Comparison of ENCODE assay signal across 8 cellular contexts in genomic region chr2:71049704-71050360, GRCh38. TPM values are rescaled to one million over a fixed set of nuclear protein-coding genes. Genes with fewer than 3 reads are reported as not detected.
DNase-seq lines count a peak whose midpoint lies in the region; ATAC-seq, FAIRE-seq and TF ChIP-seq lines count a peak whose summit lies in the region.
"Not testable (repeated sequence)": the region's sequence is repeated elsewhere in the genome, so short reads cannot be mapped to it uniquely, and the experiment has no call there.

No MANE protein-coding gene starts in this region.

- H3K9ac ChIP-seq in PC-3 (ENCODE audit: low read length); keratinocyte (ENCODE audit: control insufficient read depth, extremely low read depth, insufficient read depth, low read length): not testable (repeated sequence)

- dilution Hi-C loops in keratinocyte (cut with MboI; ENCODE audit: extremely low pct_ligation_motif_present, low sequenced_read_pairs) = not testable (repeated sequence)

- not testable (repeated sequence) for H3K9me3 ChIP-seq in PC-3 (ENCODE audit: low read length); keratinocyte (ENCODE audit: control insufficient read depth, low read depth, low read length)

- not testable (repeated sequence) for H3K27ac Mint-ChIP-seq in activated CD4-positive, alpha-beta memory T cell treated with anti-CD3 and anti-CD28 coated beads for 36 hours
- H3K27ac Mint-ChIP-seq in stimulated activated memory B cell treated with anti-CD40 and anti-IgM and Interleukin-4, amounts not matched to agents 10 μg/mL and 1 μg/mL and 100 μg/mL, for 72 hours = peak overlapping the region; percentile 46

- peaks cover 11% of the 10 kb centered on the region for H3K4me1 Mint-ChIP-seq in activated CD4-positive, alpha-beta memory T cell treated with anti-CD3 and anti-CD28 coated beads for 36 hours (ENCODE audit: low read depth)
- H3K4me1 Mint-ChIP-seq in stimulated activated memory B cell treated with anti-CD40 and anti-IgM and Interleukin-4, amounts not matched to agents 10 μg/mL and 1 μg/mL and 100 μg/mL, for 72 hours = peaks cover 12% of the 10 kb centered on the region

- not testable (repeated sequence) for H3K27me3 Mint-ChIP-seq in activated CD4-positive, alpha-beta memory T cell treated with anti-CD3 and anti-CD28 coated beads for 36 hours; stimulated activated memory B cell treated with anti-CD40 and anti-IgM and Interleukin-4, amounts not matched to agents 10 μg/mL and 1 μg/mL and 100 μg/mL, for 72 hours

- H4K20me1 ChIP-seq in PC-3 (ENCODE audit: low read length); keratinocyte (ENCODE audit: control insufficient read depth, extremely low read depth, insufficient read depth, low read length): not testable (repeated sequence)

- H3K4me3 ChIP-seq in GM06990 (replicated peaks; ENCODE audit: low read depth, low read length); keratinocyte (ENCODE audit: control insufficient read depth in 2 of 3, extremely low read depth in 1 of 3, insufficient read depth in 2 of 3, low read depth in 1 of 3, low read length in 3 of 3): not testable (repeated sequence)
- peak overlapping the region; percentile 23; the same call in 1 of the 2 replicates for H3K4me3 ChIP-seq in PC-3 (ENCODE audit: low read length)

- ATAC-seq in PC-3 = peak; percentile 24; the same call in 1 of the 2 replicates
- ATAC-seq in stimulated activated memory B cell treated with anti-CD40 and anti-IgM and Interleukin-4, amounts not matched to agents 10 μg/mL and 1 μg/mL and 100 μg/mL, for 72 hours = peak; percentile 55

- CTCF ChIA-PET in PC-3 (lab: Charles Lee) = interaction anchor here (0.7 kb wide), 1 partner anchor 18 kb away, joined by 3 read pairs; no protein-coding TSS in a partner anchor
- CTCF ChIA-PET in activated CD4-positive, alpha-beta memory T cell treated with anti-CD3 and anti-CD28 coated beads for 36 hours (lab: Charles Lee) = interaction anchor here (0.6 to 1.2 kb wide), 3 partner anchors 21 to 106 kb away, joined by 3 to 4 read pairs (median 4); no protein-coding TSS in a partner anchor

- intact Hi-C loops in PC-3 (cut with micrococcal nuclease) = not testable (repeated sequence)
- intact Hi-C loops in activated CD4-positive, alpha-beta memory T cell treated with anti-CD3 and anti-CD28 coated beads for 36 hours (cut with micrococcal nuclease) = loop anchor here (2.0 kb wide), 1 partner anchor 105 kb away; no protein-coding TSS in a partner anchor

- peak overlapping the region; percentile 75 for H3K27ac ChIP-seq in PC-3 (ENCODE audit: low read length)
- H3K27ac ChIP-seq in keratinocyte (ENCODE audit: control insufficient read depth, insufficient read depth, low read length) = not testable (repeated sequence)

- not testable (repeated sequence) for H3K36me3 ChIP-seq in GM06990 (ENCODE audit: control insufficient read depth, insufficient read depth, low read length); PC-3 (ENCODE audit: low read depth, low read length); keratinocyte (ENCODE audit: control insufficient read depth in 2 of 2, extremely low read depth in 1 of 2, insufficient read depth in 2 of 2, low read length in 2 of 2)

- H3K4me2 ChIP-seq in PC-3 (ENCODE audit: low read length) (peak overlapping the region; percentile 67), keratinocyte (ENCODE audit: control insufficient read depth, extremely low read depth, insufficient read depth, low read depth, low read length) (peak overlapping the region; percentile 42)

- H3K9me3 Mint-ChIP-seq in activated CD4-positive, alpha-beta memory T cell treated with anti-CD3 and anti-CD28 coated beads for 36 hours; stimulated activated memory B cell treated with anti-CD40 and anti-IgM and Interleukin-4, amounts not matched to agents 10 μg/mL and 1 μg/mL and 100 μg/mL, for 72 hours: not testable (repeated sequence)

- BruUV-seq in PC-3 (replicated peaks; lab: Mats Ljungman, UMichigan) = not testable (repeated sequence)

- H3K4me1 ChIP-seq in PC-3 (ENCODE audit: insufficient read depth, low read length) (peaks cover 30% of the 10 kb centered on the region), keratinocyte (ENCODE audit: control insufficient read depth, extremely low read depth, insufficient read depth, low read length) (peaks cover 10% of the 10 kb centered on the region)

- not testable (repeated sequence) for H3K27me3 ChIP-seq in GM06990 (replicated peaks; ENCODE audit: control insufficient read depth, insufficient read depth, low read length); PC-3 (ENCODE audit: low read length); keratinocyte (ENCODE audit: control insufficient read depth, extremely low read depth, insufficient read depth, low read length)

- TF ChIP-seq CTCF in GM06990 (IDR thresholded peaks at IDR 0.05; ENCODE audit: insufficient read depth, low read length, poor library complexity, severe bottlenecking) (peak; percentile 37), PC-3 (conservative IDR thresholded peaks at IDR 0.05; ENCODE audit: low read depth, low read length) (peak; percentile 50; the same call in 1 of the 2 replicates), keratinocyte (optimal IDR thresholded peaks at IDR 0.05 in 1 of 3, IDR thresholded peaks at IDR 0.05 in 1 of 3, conservative IDR thresholded peaks at IDR 0.05 in 1 of 3; ENCODE audit: extremely low read depth in 1 of 3, insufficient read depth in 2 of 3, low read length in 3 of 3) (peak in 2 of 3 experiments; percentile 26 to 40)
- not testable (repeated sequence) for TF ChIP-seq CTCF in GM20000 (IDR thresholded peaks at IDR 0.05; ENCODE audit: extremely low read depth, missing control alignments)

- not testable (repeated sequence) for H3K4me3 Mint-ChIP-seq in activated CD4-positive, alpha-beta memory T cell treated with anti-CD3 and anti-CD28 coated beads for 36 hours; stimulated activated memory B cell treated with anti-CD40 and anti-IgM and Interleukin-4, amounts not matched to agents 10 μg/mL and 1 μg/mL and 100 μg/mL, for 72 hours

- not testable (repeated sequence) for H3K9me2 ChIP-seq in PC-3 (replicated peaks; ENCODE audit: low read length)

- H3K9me1 ChIP-seq in keratinocyte (ENCODE audit: control insufficient read depth, extremely low read depth, insufficient read depth, low read length) = not testable (repeated sequence)

- not testable (repeated sequence) for H3F3A ChIP-seq in PC-3 (ENCODE audit: low read length, unreplicated experiment)

- POLR2A ChIA-PET in PC-3 (lab: Charles Lee; ENCODE audit: unreplicated experiment) = interaction anchor here (0.7 kb wide), 1 partner anchor 19 kb away, joined by 3 read pairs; the partner anchor contains the start of gene NAGK
- POLR2A ChIA-PET in activated CD4-positive, alpha-beta memory T cell treated with anti-CD3 and anti-CD28 coated beads for 36 hours (lab: Charles Lee) = interaction anchor here (0.6 to 1.2 kb wide), 2 partner anchors 16 to 19 kb away, joined by 3 to 9 read pairs; partner anchors contain the start of gene NAGK

- H2AFZ ChIP-seq in PC-3 (ENCODE audit: low read length) = peak overlapping the region; percentile 63
- not testable (repeated sequence) for H2AFZ ChIP-seq in keratinocyte (ENCODE audit: control insufficient read depth, low read length)

- peak; percentile 36 for FAIRE-seq in keratinocyte (lab: Jason Lieb, UNC)

- not testable (repeated sequence) for H3K79me2 ChIP-seq in PC-3 (ENCODE audit: low read length); keratinocyte (ENCODE audit: control insufficient read depth, insufficient read depth, low read length)

- DNase-seq in GM06990 (ENCODE audit: extremely low read depth, insufficient read length); keratinocyte (ENCODE audit: low read depth, low spot score): not testable (repeated sequence)
- DNase-seq in GM20000 (ENCODE audit: low spot score) (peak; percentile 52), PC-3 (peak; percentile 81)
- DNase-seq in activated CD4-positive, alpha-beta memory T cell treated with anti-CD3 and anti-CD28 coated beads for 36 hours = peak; percentile 78
- peak; percentile 68 for DNase-seq in activated naive CD4-positive, alpha-beta T cell treated with Interleukin-2 at 50 U/mL for 16 hours
- DNase-seq in stimulated activated CD4-positive, alpha-beta T cell treated with anti-CD3 and anti-CD28 coated beads, Interleukin-2, amount 100 ng/mL, for 4 hours (ENCODE audit: low read depth) = peak; percentile 67

- not testable (repeated sequence) for H3K36me3 Mint-ChIP-seq in activated CD4-positive, alpha-beta memory T cell treated with anti-CD3 and anti-CD28 coated beads for 36 hours; stimulated activated memory B cell treated with anti-CD40 and anti-IgM and Interleukin-4, amounts not matched to agents 10 μg/mL and 1 μg/mL and 100 μg/mL, for 72 hours

RNA-seq across cellular contexts. Expression of gene NAGK, which starts 18.6 kb away (rescaled TPM):
- 55.5 and 70.5 TPM in 2 replicates for total RNA-seq in PC-3 (2014; rRNA removed)
- 10 to 100 TPM; 47.5 to 54.7 TPM for total RNA-seq in activated CD4-positive, alpha-beta memory T cell treated with anti-CD3 and anti-CD28 coated beads for 36 hours
- polyA plus RNA-seq in keratinocyte = 61.5 to 89.1 TPM (median 82.9 TPM) in 3 replicates
- 49.2 TPM for polyA plus RNA-seq in keratinocyte (2011; ENCODE audit: low read depth)
- polyA plus RNA-seq in keratinocyte (2011; cell fraction: cytosol; rRNA removed) = 53.6 and 67.1 TPM in 2 replicates
- polyA plus RNA-seq in keratinocyte (2011; cell fraction: nucleus; rRNA removed) = 108 and 124 TPM in 2 replicates
- 79.9 and 87.6 TPM in 2 replicates for polyA plus RNA-seq in keratinocyte (2012; ENCODE audit: low replicate concordance)
- polyA minus RNA-seq in keratinocyte = 43.8 to 47.3 TPM (median 45.6 TPM) in 3 replicates
- 28.6 TPM for polyA minus RNA-seq in keratinocyte (2011; cell fraction: cytosol; rRNA and poly(A)+ RNA removed)
- polyA minus RNA-seq in keratinocyte (2011; cell fraction: nucleus; rRNA and poly(A)+ RNA removed) = 20.8 and 28.5 TPM in 2 replicates

RNA-seq across cellular contexts. Expression of gene TEX261, which starts 55.2 kb away (rescaled TPM):
- total RNA-seq in PC-3 (2014; rRNA removed) = 51.8 and 54.2 TPM in 2 replicates
- 10 to 100 TPM; 29.0 to 29.9 TPM for total RNA-seq in activated CD4-positive, alpha-beta memory T cell treated with anti-CD3 and anti-CD28 coated beads for 36 hours
- 66.3 to 78.8 TPM (median 66.6 TPM) in 3 replicates for polyA plus RNA-seq in keratinocyte
- 5.9 TPM for polyA plus RNA-seq in keratinocyte (2011; ENCODE audit: low read depth)
- 50.2 and 67.7 TPM in 2 replicates for polyA plus RNA-seq in keratinocyte (2011; cell fraction: cytosol; rRNA removed)
- 53.6 and 55.7 TPM in 2 replicates for polyA plus RNA-seq in keratinocyte (2011; cell fraction: nucleus; rRNA removed)
- polyA plus RNA-seq in keratinocyte (2012; ENCODE audit: low replicate concordance) = 15.2 and 46.3 TPM in 2 replicates
- 67.2 to 100 TPM (median 72.0 TPM) in 3 replicates for polyA minus RNA-seq in keratinocyte
- 28.6 TPM for polyA minus RNA-seq in keratinocyte (2011; cell fraction: cytosol; rRNA and poly(A)+ RNA removed)
- polyA minus RNA-seq in keratinocyte (2011; cell fraction: nucleus; rRNA and poly(A)+ RNA removed) = 16.1 and 48.0 TPM in 2 replicates
